Comparison of ENCODE assay signal across 1 cellular context in genomic region chr2:96685592-96686459, GRCh38.
TF ChIP-seq lines count a peak whose summit lies in the region.

No MANE protein-coding gene starts in this region.

TF ChIP-seq in HepG2, 621 proteins besides CTCF, POLR2A, EP300 and RAD21 (continued from another document and continues in another):
- TF ChIP-seq PRDM15 (CRISPR knock-in tag; IDR thresholded peaks at IDR 0.05) (no peak), THAP7 (CRISPR knock-in tag; IDR thresholded peaks at IDR 0.05) (peak; percentile 83; the same call in 1 of the 2 replicates), HNRNPLL (IDR thresholded peaks at IDR 0.05; ENCODE audit: low read depth, low read length, poor library complexity, severe bottlenecking) (peak; percentile 44), RELA (CRISPR knock-in tag; IDR thresholded peaks at IDR 0.05) (0 out of 2 replicates have a peak, but pooled peaks have one; percentile 56), BRCA1 (CRISPR knock-in tag; IDR thresholded peaks at IDR 0.05) (no peak), HOXA3 (CRISPR knock-in tag; IDR thresholded peaks at IDR 0.05) (peak; percentile 46; the same call in 1 of the 2 replicates), UBTF (CRISPR knock-in tag; IDR thresholded peaks at IDR 0.05) (peak; percentile 86), TARDBP (CRISPR knock-in tag; IDR thresholded peaks at IDR 0.05) (no peak), ZNF276 (CRISPR knock-in tag; IDR thresholded peaks at IDR 0.05; ENCODE audit: low read depth) (peak; percentile 79; the same call in 1 of the 2 replicates), ZNF558 (CRISPR knock-in tag; IDR thresholded peaks at IDR 0.05; ENCODE audit: borderline replicate concordance) (no peak), ZNF782 (CRISPR knock-in tag; IDR thresholded peaks at IDR 0.05; ENCODE audit: borderline replicate concordance) (no peak), ZNF235 (CRISPR knock-in tag; IDR thresholded peaks at IDR 0.05; ENCODE audit: borderline replicate concordance) (0 out of 2 replicates have a peak, but pooled peaks have one; percentile 42), ZNF253 (CRISPR knock-in tag; IDR thresholded peaks at IDR 0.05; ENCODE audit: borderline replicate concordance) (peak; percentile 91; the same call in 1 of the 2 replicates), ZNF839 (CRISPR knock-in tag; IDR thresholded peaks at IDR 0.05; ENCODE audit: borderline replicate concordance) (peak; percentile 58; the same call in 1 of the 2 replicates), ZNF431 (CRISPR knock-in tag; IDR thresholded peaks at IDR 0.05; ENCODE audit: borderline replicate concordance, low read depth) (peak; percentile 88), BCLAF1 (IDR thresholded peaks at IDR 0.05) (no peak), ZMYM4 (CRISPR knock-in tag; IDR thresholded peaks at IDR 0.05) (peak; percentile 61; the same call in 1 of the 2 replicates), HDAC1 (CRISPR knock-in tag; IDR thresholded peaks at IDR 0.05) (peak; percentile 37; the same call in 1 of the 2 replicates), TERF1 (CRISPR knock-in tag; IDR thresholded peaks at IDR 0.05) (no peak), SMC3 (IDR thresholded peaks at IDR 0.05; ENCODE audit: low read length) (no peak; the same call in 1 of the 2 replicates), ARNT (IDR thresholded peaks at IDR 0.05) (no peak), MAFG (CRISPR knock-in tag; IDR thresholded peaks at IDR 0.05) (no peak), ZNF577 (CRISPR knock-in tag; IDR thresholded peaks at IDR 0.05; ENCODE audit: borderline replicate concordance, low read depth) (no peak), GLMP (CRISPR knock-in tag; IDR thresholded peaks at IDR 0.05; ENCODE audit: borderline replicate concordance) (no peak), ZNF18 (CRISPR knock-in tag; IDR thresholded peaks at IDR 0.05; ENCODE audit: insufficient replicate concordance) (peak; percentile 18), ZC3H4 (CRISPR knock-in tag; IDR thresholded peaks at IDR 0.05; ENCODE audit: borderline replicate concordance) (no peak), CBFB (CRISPR knock-in tag; IDR thresholded peaks at IDR 0.05) (peak; percentile 87; the same call in 1 of the 2 replicates), PAX8 (CRISPR knock-in tag; IDR thresholded peaks at IDR 0.05; ENCODE audit: borderline replicate concordance) (no peak), TEAD3 (CRISPR knock-in tag; optimal IDR thresholded peaks at IDR 0.05; ENCODE audit: borderline replicate concordance) (peak; percentile 35), MEF2D (CRISPR knock-in tag; IDR thresholded peaks at IDR 0.05) (no peak), SAFB2 (CRISPR knock-in tag; IDR thresholded peaks at IDR 0.05; ENCODE audit: borderline replicate concordance, low read depth) (no peak), ZNF296 (CRISPR knock-in tag; conservative IDR thresholded peaks at IDR 0.05) (peak; percentile 73), AGO1 (IDR thresholded peaks at IDR 0.05; ENCODE audit: low read depth, low read length, poor library complexity, severe bottlenecking) (peak; percentile 76), JDP2 (CRISPR knock-in tag; IDR thresholded peaks at IDR 0.05; ENCODE audit: borderline replicate concordance) (no peak), GFI1 (CRISPR knock-in tag; IDR thresholded peaks at IDR 0.05; ENCODE audit: borderline replicate concordance) (no peak), ARNT2 (CRISPR knock-in tag; IDR thresholded peaks at IDR 0.05; ENCODE audit: low read depth) (peak; percentile 47; the same call in 1 of the 2 replicates), AKNA (CRISPR knock-in tag; IDR thresholded peaks at IDR 0.05; ENCODE audit: borderline replicate concordance) (no peak), DDIT3 (CRISPR knock-in tag; IDR thresholded peaks at IDR 0.05) (no peak)
